In the genomic region with DNA sequence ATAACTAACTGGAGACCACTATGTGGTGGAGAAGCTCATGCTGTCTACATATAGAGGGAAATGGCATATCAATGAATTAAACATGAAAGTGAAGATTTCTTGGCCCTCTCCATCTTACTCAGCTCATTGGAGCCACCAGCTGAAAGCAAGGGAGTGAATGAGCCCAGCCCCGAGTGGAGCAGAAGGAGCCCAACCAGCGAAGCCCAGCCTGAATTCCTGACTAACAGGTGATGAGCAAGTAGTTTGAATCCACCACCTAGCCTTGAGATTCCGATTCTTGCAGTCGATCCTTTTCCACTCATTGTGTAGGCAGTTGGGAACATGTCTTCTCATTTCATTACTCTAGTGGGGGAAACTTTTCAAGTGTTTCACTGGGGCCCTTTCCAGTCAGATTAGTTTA, we compare ENCODE assay signal across 26 cellular contexts.
"Had no signal": no experiment of that assay in that cellular context is flagged by ENCODE, and none has a peak within 500 bp of the region (broad histone marks: within the 10 kb centered on the region; RNA-seq: fewer than 3 reads in every experiment).

No MANE protein-coding gene starts in this region.

- DNase-seq: activated CD4-positive, alpha-beta T cell treated with anti-CD3 and anti-CD28 coated beads for 36 hours; activated CD4-positive, alpha-beta T cell treated with anti-CD3 and anti-CD28 coated beads, Interleukin-2, amount 10 ng/mL, durations not matched to agents 7 days and 5 days; activated CD4-positive, alpha-beta T cell treated with anti-CD3 and anti-CD28 coated beads, Interleukin-2, amount 50 U/mL, for 48 hours; activated CD8-positive, alpha-beta T cell treated with anti-CD3 and anti-CD28 coated beads, Interleukin-2, amount 10 ng/mL, durations not matched to agents 7 days and 5 days; activated gamma-delta T cell; activated naive CD4-positive, alpha-beta T cell treated with Interleukin-2 at 50 U/mL for 16 hours; activated naive CD8-positive, alpha-beta T cell treated with anti-CD3 and anti-CD28 coated beads, Interleukin-2, amount 10 ng/mL, durations not matched to agents 7 days and 5 days; activated T-cell treated with anti-CD3 and anti-CD28 coated beads, Interleukin-2, amount 50 U/mL, for 24 hours; amygdala; NCI-H1105; NCI-H1417 treated with DMSO at 0.1 percent for 48 hours; NCI-H187 treated with DMSO at 0.1 percent for 48 hours; NCI-H2081 treated with DMSO at 0.1 percent for 48 hours; NCI-H226; NCI-H446 treated with DMSO at 0.1 percent for 48 hours; NCI-H524; NCI-H69; PC-3; Peyer's patch; RPMI8226; SHP77 treated with DMSO at 0.1 percent for 48 hours; SK-N-SH had no signal

- H3K36me3 ChIP-seq: ascending aorta, cardiac muscle cell, Peyer's patch, SJSA1 had no signal

- H3K27me3 ChIP-seq: ascending aorta, cardiac muscle cell, Peyer's patch, SJSA1 had no signal

- H3K4me1 ChIP-seq: ascending aorta, Peyer's patch had no signal

- H3K27ac ChIP-seq: ascending aorta, cardiac muscle cell, Peyer's patch, SJSA1 had no signal

- H3K4me3 ChIP-seq: ascending aorta, cardiac muscle cell, Peyer's patch, SJSA1 had no signal

- H3K4me2 ChIP-seq: SK-N-SH had no signal

- H3K9me3 ChIP-seq: ascending aorta, Peyer's patch, SJSA1, SK-N-SH had no signal

- ATAC-seq: activated CD4-positive, alpha-beta T cell treated with anti-CD3 and anti-CD28 coated beads for 36 hours; activated CD4-positive, CD25-positive, alpha-beta regulatory T cell treated with anti-CD3 and anti-CD28 coated beads, Interleukin-2, amount 50 U/mL, for 24 hours; activated CD8-positive, alpha-beta T cell treated with anti-CD3 and anti-CD28 coated beads, Interleukin-2, amount 10 ng/mL, durations not matched to agents 7 days and 5 days; PC-3 had no signal

- H3K9ac ChIP-seq: SK-N-SH had no signal
